Comparison of ENCODE assay signal across 1 cellular context in genomic region chr7:150949971-150950491, GRCh38.
TF ChIP-seq lines count a peak whose summit lies in the region.

No MANE protein-coding gene starts in this region.

TF ChIP-seq in HepG2, 621 proteins besides CTCF, POLR2A, EP300 and RAD21:
- TF ChIP-seq RARA (CRISPR knock-in tag; IDR thresholded peaks at IDR 0.05) (no peak), ZNF83 (CRISPR knock-in tag; IDR thresholded peaks at IDR 0.05; ENCODE audit: borderline replicate concordance) (no peak), AGO2 (optimal IDR thresholded peaks at IDR 0.05; ENCODE audit: low read depth, low read length) (no peak), CAMTA2 (CRISPR knock-in tag; IDR thresholded peaks at IDR 0.05; ENCODE audit: borderline replicate concordance) (no peak), RFXANK (CRISPR knock-in tag; IDR thresholded peaks at IDR 0.05) (no peak)
- TF ChIP-seq, protein P1, sequence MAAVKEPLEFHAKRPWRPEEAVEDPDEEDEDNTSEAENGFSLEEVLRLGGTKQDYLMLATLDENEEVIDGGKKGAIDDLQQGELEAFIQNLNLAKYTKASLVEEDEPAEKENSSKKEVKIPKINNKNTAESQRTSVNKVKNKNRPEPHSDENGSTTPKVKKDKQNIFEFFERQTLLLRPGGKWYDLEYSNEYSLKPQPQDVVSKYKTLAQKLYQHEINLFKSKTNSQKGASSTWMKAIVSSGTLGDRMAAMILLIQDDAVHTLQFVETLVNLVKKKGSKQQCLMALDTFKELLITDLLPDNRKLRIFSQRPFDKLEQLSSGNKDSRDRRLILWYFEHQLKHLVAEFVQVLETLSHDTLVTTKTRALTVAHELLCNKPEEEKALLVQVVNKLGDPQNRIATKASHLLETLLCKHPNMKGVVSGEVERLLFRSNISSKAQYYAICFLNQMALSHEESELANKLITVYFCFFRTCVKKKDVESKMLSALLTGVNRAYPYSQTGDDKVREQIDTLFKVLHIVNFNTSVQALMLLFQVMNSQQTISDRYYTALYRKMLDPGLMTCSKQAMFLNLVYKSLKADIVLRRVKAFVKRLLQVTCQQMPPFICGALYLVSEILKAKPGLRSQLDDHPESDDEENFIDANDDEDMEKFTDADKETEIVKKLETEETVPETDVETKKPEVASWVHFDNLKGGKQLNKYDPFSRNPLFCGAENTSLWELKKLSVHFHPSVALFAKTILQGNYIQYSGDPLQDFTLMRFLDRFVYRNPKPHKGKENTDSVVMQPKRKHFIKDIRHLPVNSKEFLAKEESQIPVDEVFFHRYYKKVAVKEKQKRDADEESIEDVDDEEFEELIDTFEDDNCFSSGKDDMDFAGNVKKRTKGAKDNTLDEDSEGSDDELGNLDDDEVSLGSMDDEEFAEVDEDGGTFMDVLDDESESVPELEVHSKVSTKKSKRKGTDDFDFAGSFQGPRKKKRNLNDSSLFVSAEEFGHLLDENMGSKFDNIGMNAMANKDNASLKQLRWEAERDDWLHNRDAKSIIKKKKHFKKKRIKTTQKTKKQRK (IDR thresholded peaks at IDR 0.05; ENCODE audit: low read length) = no peak
